1 cellular context compared by ENCODE assay signal in the genomic region with DNA sequence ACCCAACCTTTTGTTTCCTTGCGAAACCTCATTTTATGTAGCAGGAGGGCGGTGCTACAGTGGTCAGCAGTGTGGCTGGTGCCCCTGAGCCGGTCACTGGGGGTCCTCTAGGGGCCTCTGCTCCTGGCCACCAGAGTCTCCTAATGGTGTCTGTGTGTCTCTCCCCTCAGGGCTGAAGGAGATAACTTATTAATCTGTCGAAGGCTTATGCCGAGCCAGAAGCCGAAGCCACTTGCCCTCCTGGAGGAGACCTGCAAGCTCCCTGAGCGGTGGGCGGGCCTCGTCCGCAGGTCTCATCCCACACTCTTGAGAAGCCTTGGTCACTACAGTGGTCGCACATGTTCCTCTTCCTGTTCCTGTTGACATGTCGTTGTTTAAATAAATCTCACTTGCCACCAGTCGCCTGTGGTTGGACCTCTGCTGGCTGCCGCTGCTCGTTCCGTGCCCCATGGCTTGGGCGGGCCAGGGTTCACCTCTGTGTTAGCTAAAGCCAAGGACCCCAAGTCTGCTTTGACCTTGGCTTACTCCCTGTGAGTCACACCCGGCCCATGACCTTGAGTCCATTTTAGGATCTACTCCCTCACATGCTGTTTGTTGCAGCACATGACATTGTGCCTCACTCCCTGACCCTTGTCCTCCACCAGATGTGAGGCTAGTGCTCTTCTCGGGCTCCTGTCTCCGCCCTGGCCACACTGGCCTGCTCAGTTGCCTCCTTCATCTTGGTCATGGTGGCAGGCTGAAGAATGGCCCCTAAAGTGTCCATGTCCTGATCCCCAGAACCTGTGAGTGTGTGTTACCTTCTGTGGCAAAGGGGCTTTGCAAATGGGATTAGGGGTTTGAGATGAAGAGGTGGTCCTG.
TF ChIP-seq lines count a peak whose summit lies in the region.

No MANE protein-coding gene starts in this region.

TF ChIP-seq in HepG2, 621 proteins besides CTCF, POLR2A, EP300 and RAD21 (continued from another document):
- TF ChIP-seq KAT7 (CRISPR knock-in tag; IDR thresholded peaks at IDR 0.05; ENCODE audit: borderline replicate concordance) (peak; percentile 82), ETV5 (CRISPR knock-in tag; IDR thresholded peaks at IDR 0.05; ENCODE audit: borderline replicate concordance) (peak; percentile 95), BRCA1 (CRISPR knock-in tag; IDR thresholded peaks at IDR 0.05) (peak; percentile 87), ZNF761 (CRISPR knock-in tag; conservative IDR thresholded peaks at IDR 0.05) (0 out of 2 replicates have a peak, but pooled peaks have one; percentile 94), NKX3-1 (CRISPR knock-in tag; IDR thresholded peaks at IDR 0.05) (no peak; the same call in 1 of the 2 replicates), MYC (CRISPR knock-in tag; IDR thresholded peaks at IDR 0.05; ENCODE audit: borderline replicate concordance) (peak; percentile 94; the same call in 1 of the 2 replicates), STAT5B (CRISPR knock-in tag; IDR thresholded peaks at IDR 0.05) (0 out of 2 replicates have a peak, but pooled peaks have one; percentile 56), ZNF331 (CRISPR knock-in tag; IDR thresholded peaks at IDR 0.05) (peak; percentile 95; the same call in 1 of the 2 replicates), ATF7 (IDR thresholded peaks at IDR 0.05) (no peak), ATF7 (CRISPR knock-in tag; IDR thresholded peaks at IDR 0.05) (peak; percentile 95), MLX (CRISPR knock-in tag; IDR thresholded peaks at IDR 0.05) (peak; percentile 96), ARID3A (IDR thresholded peaks at IDR 0.05; ENCODE audit: low read depth, low read length) (peak; percentile 24; the same call in 1 of the 2 replicates), ZNF547 (CRISPR knock-in tag; IDR thresholded peaks at IDR 0.05) (peak; percentile 74; the same call in 1 of the 2 replicates), XRCC5 (optimal IDR thresholded peaks at IDR 0.05; ENCODE audit: low read length) (peak; percentile 92), SATB2 (CRISPR knock-in tag; IDR thresholded peaks at IDR 0.05) (no peak), MZF1 (CRISPR knock-in tag; IDR thresholded peaks at IDR 0.05; ENCODE audit: borderline replicate concordance) (no peak), RELA (CRISPR knock-in tag; IDR thresholded peaks at IDR 0.05) (0 out of 2 replicates have a peak, but pooled peaks have one; percentile 37), HNRNPH1 (optimal IDR thresholded peaks at IDR 0.05; ENCODE audit: low read depth, low read length) (peak; percentile 29), KMT2A (CRISPR knock-in tag; IDR thresholded peaks at IDR 0.05) (peak; percentile 55), TCF7 (IDR thresholded peaks at IDR 0.05; ENCODE audit: low read depth) (peak; percentile 49; the same call in 1 of the 2 replicates), PHF20 (CRISPR knock-in tag; IDR thresholded peaks at IDR 0.05) (peak; percentile 82), ZSCAN21 (CRISPR knock-in tag; IDR thresholded peaks at IDR 0.05; ENCODE audit: borderline replicate concordance) (peak; percentile 90), ZKSCAN8 (CRISPR knock-in tag; IDR thresholded peaks at IDR 0.05; ENCODE audit: borderline replicate concordance) (no peak; the same call in 1 of the 2 replicates), ZNF446 (CRISPR knock-in tag; IDR thresholded peaks at IDR 0.05) (0 out of 2 replicates have a peak, but pooled peaks have one; percentile 25), KDM2A (CRISPR knock-in tag; IDR thresholded peaks at IDR 0.05; ENCODE audit: borderline replicate concordance, low read depth) (peak; percentile 85), KMT2B (CRISPR knock-in tag; IDR thresholded peaks at IDR 0.05) (peak; percentile 69), ZNF18 (CRISPR knock-in tag; IDR thresholded peaks at IDR 0.05; ENCODE audit: insufficient replicate concordance) (peak; percentile 98), SNAPC4 (CRISPR knock-in tag; IDR thresholded peaks at IDR 0.05) (no peak), TBL1XR1 (IDR thresholded peaks at IDR 0.05; ENCODE audit: borderline replicate concordance, low read length, partially characterized antibody) (peak; percentile 98), ZNF343 (CRISPR knock-in tag; IDR thresholded peaks at IDR 0.05) (peak; percentile 77; the same call in 1 of the 2 replicates), ZNF569 (CRISPR knock-in tag; IDR thresholded peaks at IDR 0.05; ENCODE audit: borderline replicate concordance) (no peak), SNAPC2 (CRISPR knock-in tag; IDR thresholded peaks at IDR 0.05) (peak; percentile 93; the same call in 1 of the 2 replicates), ZBTB42 (CRISPR knock-in tag; IDR thresholded peaks at IDR 0.05) (peak; percentile 99), CEBPG (CRISPR knock-in tag; IDR thresholded peaks at IDR 0.05) (peak; percentile 89), ZNF556 (CRISPR knock-in tag; IDR thresholded peaks at IDR 0.05; ENCODE audit: borderline replicate concordance) (peak; percentile 96), SMAD1 (CRISPR knock-in tag; IDR thresholded peaks at IDR 0.05; ENCODE audit: borderline replicate concordance, low read depth) (peak; percentile 97; the same call in 1 of the 2 replicates), ZSCAN22 (CRISPR knock-in tag; IDR thresholded peaks at IDR 0.05) (peak; percentile 82; the same call in 1 of the 2 replicates)
- TF ChIP-seq, protein P1, sequence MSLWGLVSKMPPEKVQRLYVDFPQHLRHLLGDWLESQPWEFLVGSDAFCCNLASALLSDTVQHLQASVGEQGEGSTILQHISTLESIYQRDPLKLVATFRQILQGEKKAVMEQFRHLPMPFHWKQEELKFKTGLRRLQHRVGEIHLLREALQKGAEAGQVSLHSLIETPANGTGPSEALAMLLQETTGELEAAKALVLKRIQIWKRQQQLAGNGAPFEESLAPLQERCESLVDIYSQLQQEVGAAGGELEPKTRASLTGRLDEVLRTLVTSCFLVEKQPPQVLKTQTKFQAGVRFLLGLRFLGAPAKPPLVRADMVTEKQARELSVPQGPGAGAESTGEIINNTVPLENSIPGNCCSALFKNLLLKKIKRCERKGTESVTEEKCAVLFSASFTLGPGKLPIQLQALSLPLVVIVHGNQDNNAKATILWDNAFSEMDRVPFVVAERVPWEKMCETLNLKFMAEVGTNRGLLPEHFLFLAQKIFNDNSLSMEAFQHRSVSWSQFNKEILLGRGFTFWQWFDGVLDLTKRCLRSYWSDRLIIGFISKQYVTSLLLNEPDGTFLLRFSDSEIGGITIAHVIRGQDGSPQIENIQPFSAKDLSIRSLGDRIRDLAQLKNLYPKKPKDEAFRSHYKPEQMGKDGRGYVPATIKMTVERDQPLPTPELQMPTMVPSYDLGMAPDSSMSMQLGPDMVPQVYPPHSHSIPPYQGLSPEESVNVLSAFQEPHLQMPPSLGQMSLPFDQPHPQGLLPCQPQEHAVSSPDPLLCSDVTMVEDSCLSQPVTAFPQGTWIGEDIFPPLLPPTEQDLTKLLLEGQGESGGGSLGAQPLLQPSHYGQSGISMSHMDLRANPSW (CRISPR knock-in tag; IDR thresholded peaks at IDR 0.05; ENCODE audit: borderline replicate concordance) = peak; percentile 95; the same call in 1 of the 2 replicates
- TF ChIP-seq, protein P2, sequence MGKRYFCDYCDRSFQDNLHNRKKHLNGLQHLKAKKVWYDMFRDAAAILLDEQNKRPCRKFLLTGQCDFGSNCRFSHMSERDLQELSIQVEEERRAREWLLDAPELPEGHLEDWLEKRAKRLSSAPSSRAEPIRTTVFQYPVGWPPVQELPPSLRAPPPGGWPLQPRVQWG (CRISPR knock-in tag; IDR thresholded peaks at IDR 0.05; ENCODE audit: borderline replicate concordance, low read depth) = no peak; the same call in 1 of the 2 replicates
- TF ChIP-seq, protein P3, sequence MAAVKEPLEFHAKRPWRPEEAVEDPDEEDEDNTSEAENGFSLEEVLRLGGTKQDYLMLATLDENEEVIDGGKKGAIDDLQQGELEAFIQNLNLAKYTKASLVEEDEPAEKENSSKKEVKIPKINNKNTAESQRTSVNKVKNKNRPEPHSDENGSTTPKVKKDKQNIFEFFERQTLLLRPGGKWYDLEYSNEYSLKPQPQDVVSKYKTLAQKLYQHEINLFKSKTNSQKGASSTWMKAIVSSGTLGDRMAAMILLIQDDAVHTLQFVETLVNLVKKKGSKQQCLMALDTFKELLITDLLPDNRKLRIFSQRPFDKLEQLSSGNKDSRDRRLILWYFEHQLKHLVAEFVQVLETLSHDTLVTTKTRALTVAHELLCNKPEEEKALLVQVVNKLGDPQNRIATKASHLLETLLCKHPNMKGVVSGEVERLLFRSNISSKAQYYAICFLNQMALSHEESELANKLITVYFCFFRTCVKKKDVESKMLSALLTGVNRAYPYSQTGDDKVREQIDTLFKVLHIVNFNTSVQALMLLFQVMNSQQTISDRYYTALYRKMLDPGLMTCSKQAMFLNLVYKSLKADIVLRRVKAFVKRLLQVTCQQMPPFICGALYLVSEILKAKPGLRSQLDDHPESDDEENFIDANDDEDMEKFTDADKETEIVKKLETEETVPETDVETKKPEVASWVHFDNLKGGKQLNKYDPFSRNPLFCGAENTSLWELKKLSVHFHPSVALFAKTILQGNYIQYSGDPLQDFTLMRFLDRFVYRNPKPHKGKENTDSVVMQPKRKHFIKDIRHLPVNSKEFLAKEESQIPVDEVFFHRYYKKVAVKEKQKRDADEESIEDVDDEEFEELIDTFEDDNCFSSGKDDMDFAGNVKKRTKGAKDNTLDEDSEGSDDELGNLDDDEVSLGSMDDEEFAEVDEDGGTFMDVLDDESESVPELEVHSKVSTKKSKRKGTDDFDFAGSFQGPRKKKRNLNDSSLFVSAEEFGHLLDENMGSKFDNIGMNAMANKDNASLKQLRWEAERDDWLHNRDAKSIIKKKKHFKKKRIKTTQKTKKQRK (IDR thresholded peaks at IDR 0.05; ENCODE audit: low read length) = no peak
